ENCODE assay signal across 9 cellular contexts in the genomic region with DNA sequence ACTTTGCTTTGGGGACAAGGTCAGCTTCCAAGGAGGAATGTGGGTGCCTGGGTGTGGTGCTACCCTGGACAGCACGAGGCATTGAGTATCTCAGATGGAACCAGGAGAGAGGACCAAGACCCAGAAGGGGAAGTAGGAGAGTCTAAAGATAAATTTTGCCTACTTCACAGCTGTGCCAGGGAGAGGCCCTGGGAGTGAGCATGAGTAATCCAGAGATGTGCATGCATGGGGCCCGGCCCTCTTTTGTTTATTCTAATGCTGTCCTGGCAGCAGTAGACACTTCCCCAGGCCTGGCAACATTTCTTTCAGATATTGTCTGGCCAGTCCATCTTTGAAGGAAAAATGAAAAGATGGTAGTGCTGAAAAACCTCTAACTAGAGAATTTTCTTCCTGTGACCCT. TPM values are rescaled to one million over a fixed set of nuclear protein-coding genes. Genes with fewer than 3 reads are reported as not detected.
A peak's percentile ranks its signal among the peaks of the same experiment; 100 is the strongest.
DNase-seq lines count a peak whose midpoint lies in the region; FAIRE-seq and TF ChIP-seq lines count a peak whose summit lies in the region.
"Had no signal": no experiment of that assay in that cellular context is flagged by ENCODE, and none has a peak within 500 bp of the region (broad histone marks: within the 10 kb centered on the region; RNA-seq: fewer than 3 reads in every experiment).

No MANE protein-coding gene starts in this region.

- H3K27ac ChIP-seq in GM23248: peak overlapping the region; percentile 71
- peak overlapping the region in 1 of 2 experiments; percentile 84; a peak in 2 of 4 replicates for H3K27ac ChIP-seq in SK-N-SH (ENCODE audit: low read depth in 2 of 2, low read length in 1 of 2)
- H3K27ac ChIP-seq in smooth muscle cell (ENCODE audit: low read depth): peak overlapping the region; percentile 35
- H3K27ac ChIP-seq in stomach: no peak overlapping the region
- no peak overlapping the region for H3K27ac ChIP-seq in WERI-Rb-1

- no peaks in the 10 kb centered on the region for H3K27me3 ChIP-seq in GM23248 (replicated peaks; ENCODE audit: insufficient read depth)
- H3K27me3 ChIP-seq in SK-N-SH (ENCODE audit: insufficient read depth): no peaks in the 10 kb centered on the region
- no peaks in the 10 kb centered on the region for H3K27me3 ChIP-seq in smooth muscle cell (ENCODE audit: low read depth)
- no peaks in the 10 kb centered on the region for H3K27me3 ChIP-seq in stomach
- H3K27me3 ChIP-seq in WERI-Rb-1 (ENCODE audit: insufficient read depth, low read depth, severe bottlenecking): no peaks in the 10 kb centered on the region

- TF ChIP-seq EP300 in SK-N-SH (IDR thresholded peaks at IDR 0.05; ENCODE audit: borderline replicate concordance in 1 of 2, low read depth in 1 of 2, low read length in 1 of 2): no peak
- TF ChIP-seq EP300 in stomach (IDR thresholded peaks at IDR 0.05): no peak

- H3K9ac ChIP-seq in GM23248: peak overlapping the region; percentile 28; the same call in 1 of the 2 replicates
- H3K9ac ChIP-seq in SK-N-SH: no peak overlapping the region; the same call in 1 of the 2 replicates
- no peak overlapping the region for H3K9ac ChIP-seq in smooth muscle cell (ENCODE audit: low read depth)

- H3K4me2 ChIP-seq in GM23248 (ENCODE audit: unreplicated experiment) (peak overlapping the region; percentile 44), SK-N-SH (peak overlapping the region; percentile 55; the same call in 1 of the 2 replicates), smooth muscle cell (no peak overlapping the region)

- H3K4me3 ChIP-seq in GM23248 (no peak overlapping the region), SK-N-SH (ENCODE audit: low read depth in 2 of 2, low read length in 1 of 2) (no peak overlapping the region), smooth muscle cell (no peak overlapping the region), stomach (no peak overlapping the region), WERI-Rb-1 (ENCODE audit: low read depth, low read length) (no peak overlapping the region)
- H3K4me3 ChIP-seq: HAP-1 had no signal

- H2AFZ ChIP-seq in GM23248 (0 out of 2 replicates have a peak overlapping the region, but pooled peaks have one; percentile 30), SK-N-SH (ENCODE audit: low read depth) (peak overlapping the region; percentile 54; the same call in 1 of the 2 replicates), smooth muscle cell (ENCODE audit: low read depth) (no peak overlapping the region)

- H3K9me2 ChIP-seq in GM23248 (ENCODE audit: insufficient read depth): no peaks in the 10 kb centered on the region
- H3K9me2 ChIP-seq in SK-N-SH: no peaks in the 10 kb centered on the region

- intact Hi-C loops in stomach (cut with DNase I; ENCODE audit: low total_unique reads): no loop called here

- TF ChIP-seq CTCF in SK-N-SH (IDR thresholded peaks at IDR 0.05): no peak
- no peak for TF ChIP-seq CTCF in smooth muscle cell (IDR thresholded peaks at IDR 0.05; ENCODE audit: borderline replicate concordance, insufficient read depth, poor library complexity, severe bottlenecking)
- no peak for TF ChIP-seq CTCF in stomach (IDR thresholded peaks at IDR 0.05)
- no peak for TF ChIP-seq CTCF in WERI-Rb-1 (IDR thresholded peaks at IDR 0.05; ENCODE audit: low read depth, low read length)

- no peaks in the 10 kb centered on the region for H3K36me3 ChIP-seq in GM23248 (ENCODE audit: low read depth)
- no peaks in the 10 kb centered on the region for H3K36me3 ChIP-seq in SK-N-SH (replicated peaks in 1 of 2; ENCODE audit: control insufficient read depth in 1 of 2, insufficient read depth in 2 of 2, low read length in 1 of 2)
- no peaks in the 10 kb centered on the region for H3K36me3 ChIP-seq in smooth muscle cell (ENCODE audit: low read depth)
- H3K36me3 ChIP-seq in stomach: no peaks in the 10 kb centered on the region
- no peaks in the 10 kb centered on the region for H3K36me3 ChIP-seq in WERI-Rb-1
- H3K36me3 ChIP-seq: HAP-1 had no signal

- H3F3A ChIP-seq in GM23248 (ENCODE audit: insufficient read depth) (peaks cover 6% of the 10 kb centered on the region; the same call in 1 of the 2 replicates), SK-N-SH (replicated peaks; ENCODE audit: insufficient read depth) (peaks cover 23% of the 10 kb centered on the region), smooth muscle cell (ENCODE audit: low read depth) (no peaks in the 10 kb centered on the region)

- no peak for TF ChIP-seq POLR2A in stomach (IDR thresholded peaks at IDR 0.05)

- no peaks in the 10 kb centered on the region for H4K20me1 ChIP-seq in GM23248 (ENCODE audit: insufficient read depth)
- H4K20me1 ChIP-seq in SK-N-SH (ENCODE audit: insufficient read depth): no peaks in the 10 kb centered on the region
- H4K20me1 ChIP-seq in smooth muscle cell (ENCODE audit: low read depth): no peaks in the 10 kb centered on the region

- H3K4me1 ChIP-seq in GM23248 (ENCODE audit: insufficient read depth): peaks cover 27% of the 10 kb centered on the region
- peaks cover 6 to 32% of the 10 kb centered on the region in 2 experiments; a peak in 2 of 4 replicates for H3K4me1 ChIP-seq in SK-N-SH (ENCODE audit: control insufficient read depth in 1 of 2, insufficient read depth in 2 of 2, low read depth in 1 of 2, low read length in 1 of 2)
- H3K4me1 ChIP-seq in smooth muscle cell (ENCODE audit: low read depth): no peaks in the 10 kb centered on the region
- peaks cover 5 to 18% (median 12%) of the 10 kb centered on the region in 4 donors for H3K4me1 ChIP-seq in stomach

- H3K79me2 ChIP-seq in GM23248 (ENCODE audit: insufficient read depth): no peaks in the 10 kb centered on the region
- H3K79me2 ChIP-seq in SK-N-SH (ENCODE audit: insufficient read depth): no peaks in the 10 kb centered on the region
- no peaks in the 10 kb centered on the region for H3K79me2 ChIP-seq in smooth muscle cell (ENCODE audit: low read depth)

- FAIRE-seq in GM19239 (lab: Jason Lieb, UNC): no peak

- WGBS in GM23248 (ENCODE audit: low coverage in 1 of 2, low lambda C conversion rate in 2 of 2, missing lambda C conversion rate in 2 of 2), 2 experiments: 4 to 7% methylated on average over 2 of the region's 2 CpGs
- 23% methylated on average over 2 of the region's 2 CpGs for WGBS in SK-N-SH (ENCODE audit: low lambda C conversion rate)
- WGBS in smooth muscle cell (ENCODE audit: low lambda C conversion rate): 37% methylated on average over 2 of the region's 2 CpGs
- WGBS in stomach, 5 donors: 28 to 30% (median 29%) methylated on average over 2 of the region's 2 CpGs

- peak; percentile 95 for DNase-seq in GM23248
- no peak for DNase-seq in SK-N-SH
- DNase-seq in globus pallidus (ENCODE audit: low spot score): peak; percentile 54
- no peak for DNase-seq in smooth muscle cell (lab: John Stamatoyannopoulos, UW; ENCODE audit: unreplicated experiment)
- DNase-seq in GM19239 (ENCODE audit: insufficient read length, low spot score): no peak
- DNase-seq in stomach: no peak
- DNase-seq in NCI-H524 (lab: John Stamatoyannopoulos, UW): no peak
- DNase-seq in WERI-Rb-1: no peak

- H3K9me3 ChIP-seq in GM23248 (ENCODE audit: low read depth) (no peaks in the 10 kb centered on the region), SK-N-SH (no peaks in the 10 kb centered on the region), smooth muscle cell (replicated peaks; ENCODE audit: low read depth) (no peaks in the 10 kb centered on the region), stomach (no peaks in the 10 kb centered on the region), WERI-Rb-1 (ENCODE audit: severe bottlenecking) (no peaks in the 10 kb centered on the region)
- H3K9me3 ChIP-seq: HAP-1 had no signal

- in situ Hi-C loops in GM23248 (cut with MboI): no loop called here

- POLR2A ChIA-PET in SK-N-SH (lab: Yijun Ruan, JAX): no interaction called here

- CTCF ChIA-PET in SK-N-SH (lab: Yijun Ruan, JAX): interaction anchor here (0.7 to 2.2 kb wide), 5 partner anchors 11 to 120 kb away, joined by 3 to 8 read pairs (median 7); no protein-coding TSS in a partner anchor

- no peak for TF ChIP-seq RAD21 in SK-N-SH (IDR thresholded peaks at IDR 0.05; ENCODE audit: low read length)

TF ChIP-seq in SK-N-SH, 30 proteins besides CTCF, POLR2A, EP300 and RAD21 (continues in another document):
- TF ChIP-seq GABPA (IDR thresholded peaks at IDR 0.05; ENCODE audit: low read depth) (no peak), NFIC (IDR thresholded peaks at IDR 0.05; ENCODE audit: borderline replicate concordance) (peak; percentile 46; the same call in 1 of the 2 replicates), FOXJ3 (CRISPR knock-in tag; IDR thresholded peaks at IDR 0.05) (no peak), SIN3A (IDR thresholded peaks at IDR 0.05; ENCODE audit: borderline replicate concordance, low read depth, low read length) (no peak), ELF1 (IDR thresholded peaks at IDR 0.05) (no peak), FOSL2 (IDR thresholded peaks at IDR 0.05; ENCODE audit: borderline replicate concordance, low read depth) (peak; percentile 15; the same call in 1 of the 2 replicates), SMC3 (IDR thresholded peaks at IDR 0.05; ENCODE audit: low read depth, low read length) (no peak), EZH2phosphoT487 (IDR thresholded peaks at IDR 0.05; ENCODE audit: borderline replicate concordance, low read depth) (no peak)
- TF ChIP-seq, protein P1, sequence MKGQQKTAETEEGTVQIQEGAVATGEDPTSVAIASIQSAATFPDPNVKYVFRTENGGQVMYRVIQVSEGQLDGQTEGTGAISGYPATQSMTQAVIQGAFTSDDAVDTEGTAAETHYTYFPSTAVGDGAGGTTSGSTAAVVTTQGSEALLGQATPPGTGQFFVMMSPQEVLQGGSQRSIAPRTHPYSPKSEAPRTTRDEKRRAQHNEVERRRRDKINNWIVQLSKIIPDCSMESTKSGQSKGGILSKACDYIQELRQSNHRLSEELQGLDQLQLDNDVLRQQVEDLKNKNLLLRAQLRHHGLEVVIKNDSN (IDR thresholded peaks at IDR 0.05; ENCODE audit: borderline replicate concordance, low read depth): no peak

RNA-seq across cellular contexts. Expression of a gene that starts 49.5 kb away (rescaled TPM):
- 58.9 and 64.1 TPM in 2 replicates for total RNA-seq in GM23248 (2014; rRNA removed; shearing (Covaris generic))
- polyA plus RNA-seq in GM23248 (2016; fragmentation: Nextera tagmentation; extraction: Ambion mirVana) (59.6 and 64.5 TPM in 2 replicates), SK-N-SH (2012; rRNA removed) (15.2 and 18.0 TPM in 2 replicates), smooth muscle cell (10.7 and 18.3 TPM in 2 replicates), stomach (10 to 100 TPM in 2 of 3 donors, 1 to 10 TPM in 1; 7.6 to 25.8 (median 24.3) TPM)
- polyA plus RNA-seq in SK-N-SH (2012; cell fraction: cytosol; rRNA removed): 20.7 and 25.8 TPM in 2 replicates
- 6.6 and 8.8 TPM in 2 replicates for polyA plus RNA-seq in SK-N-SH (2012; cell fraction: nucleus; rRNA removed)
- total RNA-seq in smooth muscle cell (22.9 and 23.5 TPM in 2 replicates), stomach (10 to 100 TPM; 22.2 to 76.8 (median 29.0) TPM)

Comparison
In these comparisons a context has a peak if more than half of its experiments do, and no peak if none do; other contexts are left out.
1. DNase-seq: peak in GM23248 (single experiment) and globus pallidus (single experiment); none in SK-N-SH (single experiment), smooth muscle cell (single experiment), GM19239 (single experiment), stomach (single experiment), NCI-H524 (0 of 2) and WERI-Rb-1 (single experiment).
2. H3K27ac ChIP-seq: peak in GM23248 (single experiment) and smooth muscle cell (single experiment); none in stomach (0 of 5) and WERI-Rb-1 (single experiment).